ENCODE assay signal across 17 cellular contexts in genomic region chr7:158083526-158084310, GRCh38.
"Had no signal": no experiment of that assay in that cellular context is flagged by ENCODE, and none has a peak within 500 bp of the region (broad histone marks: within the 10 kb centered on the region; RNA-seq: fewer than 3 reads in every experiment).

No MANE protein-coding gene starts in this region.

- H3K4me3 ChIP-seq: coronary artery, gastrocnemius medialis, neural progenitor cell, psoas muscle, tibial artery had no signal

- H3K27ac ChIP-seq: coronary artery, gastrocnemius medialis, neural progenitor cell, psoas muscle, tibial artery had no signal

- H3K4me1 ChIP-seq: gastrocnemius medialis, neural progenitor cell, psoas muscle, tibial artery had no signal

- H3K9me3 ChIP-seq: gastrocnemius medialis had no signal

- H3K27me3 ChIP-seq: gastrocnemius medialis, neural progenitor cell, tibial artery had no signal

- DNase-seq: dermis blood vessel endothelial cell; gastrocnemius medialis; mesenchymal stem cell; midbrain; naive thymus-derived CD4-positive, alpha-beta T cell; nucleus accumbens; small intestine; stimulated activated CD4-positive, alpha-beta T cell treated with anti-CD3 and anti-CD28 coated beads, Interleukin-12 subunit alpha, Interleukin-12 subunit beta, amount 100 ng/mL, for 4 hours; stimulated activated CD4-positive, alpha-beta T cell treated with anti-CD3 and anti-CD28 coated beads, Interleukin-1b, Interleukin-23, amount 100 ng/mL, for 48 hours; stimulated activated CD4-positive, alpha-beta T cell treated with anti-CD3 and anti-CD28 coated beads, Interleukin-4, amount 100 ng/mL, for 1 hour; stimulated activated CD8-positive, alpha-beta memory T cell treated with anti-CD3 and anti-CD28 coated beads, Interleukin-4, amount 100 ng/mL, for 48 hours; stimulated activated naive CD4-positive, alpha-beta T cell; stimulated activated naive CD8-positive, alpha-beta T cell treated with anti-CD3 and anti-CD28 coated beads, Interleukin-15, amount 100 ng/mL, for 72 hours had no signal

- H3K36me3 ChIP-seq: gastrocnemius medialis, neural progenitor cell, tibial artery had no signal
